ENCODE assay signal across 11 cellular contexts in the genomic region with DNA sequence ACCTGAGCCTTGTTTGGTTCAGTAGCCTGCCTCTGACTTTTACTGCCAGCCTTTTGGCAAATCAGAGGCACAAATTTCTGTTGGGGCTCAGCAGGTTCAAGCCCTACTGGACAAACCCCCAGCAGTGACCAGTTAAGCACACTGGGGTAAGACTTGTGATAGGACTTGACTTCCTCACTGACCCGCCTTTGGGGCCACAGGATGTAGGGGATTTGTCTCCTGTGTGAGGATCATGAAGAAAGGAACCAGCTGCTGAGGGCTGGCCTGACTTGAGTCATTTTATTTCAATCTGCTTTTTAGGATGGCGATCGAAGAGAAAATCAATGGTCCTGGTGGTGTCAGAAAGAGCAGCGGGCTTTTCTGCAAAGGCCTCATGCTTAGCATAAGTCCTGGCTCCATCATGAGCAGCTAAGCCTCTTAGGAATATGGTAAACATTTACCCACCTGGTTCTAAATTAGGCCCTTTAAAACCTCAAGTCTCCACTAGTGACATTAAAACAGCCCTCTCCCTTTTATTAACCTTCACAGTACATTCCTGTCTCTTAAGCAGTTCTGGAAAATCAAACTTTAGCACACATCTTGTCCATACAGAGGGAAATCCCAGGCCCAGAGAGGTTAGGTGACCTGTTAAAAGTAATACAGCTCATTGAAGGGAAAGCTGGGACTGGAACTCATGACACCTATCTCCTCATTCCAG. TPM values are rescaled to one million over a fixed set of nuclear protein-coding genes. Genes with fewer than 3 reads are reported as not detected.
A peak's percentile ranks its signal among the peaks of the same experiment; 100 is the strongest.
DNase-seq lines count a peak whose midpoint lies in the region; TF ChIP-seq lines count a peak whose summit lies in the region.
"Had no signal": no experiment of that assay in that cellular context is flagged by ENCODE, and none has a peak within 500 bp of the region (broad histone marks: within the 10 kb centered on the region; RNA-seq: fewer than 3 reads in every experiment).

No MANE protein-coding gene starts in this region.

- no peak overlapping the region for H3K9ac ChIP-seq in smooth muscle cell (ENCODE audit: low read depth)

- DNase-seq in SJCRH30 (peak; percentile 72 to 82), fibroblast of villous mesenchyme (ENCODE audit: low read depth) (peak; percentile 92), smooth muscle cell (lab: John Stamatoyannopoulos, UW; ENCODE audit: unreplicated experiment) (no peak), kidney tubule cell (ENCODE audit: low spot score) (no peak), EL (no peak), foreskin melanocyte (no peak), dedifferentiated amniotic fluid mesenchymal stem cell (ENCODE audit: extremely low spot score) (no peak)
- DNase-seq: head of caudate nucleus; NCI-H774; stimulated activated CD4-positive, alpha-beta T cell treated with anti-CD3 and anti-CD28 coated beads, Interleukin-2, amount 100 ng/mL, for 48 hours had no signal

- H3K4me3 Mint-ChIP-seq in IgD-negative memory B cell: no peak overlapping the region

- H3K27me3 ChIP-seq in SJCRH30: no peaks in the 10 kb centered on the region
- H3K27me3 ChIP-seq in smooth muscle cell (ENCODE audit: low read depth): no peaks in the 10 kb centered on the region

- H4K20me1 ChIP-seq in smooth muscle cell (ENCODE audit: low read depth): peaks cover 100% of the 10 kb centered on the region

- H3K27me3 Mint-ChIP-seq in IgD-negative memory B cell: no peaks in the 10 kb centered on the region

- peaks cover 90% of the 10 kb centered on the region for H3K79me2 ChIP-seq in smooth muscle cell (ENCODE audit: low read depth)

- H2AFZ ChIP-seq in smooth muscle cell (ENCODE audit: low read depth): no peak overlapping the region

- H3K4me1 ChIP-seq in SJCRH30: peaks cover 38% of the 10 kb centered on the region
- peaks cover 45% of the 10 kb centered on the region for H3K4me1 ChIP-seq in smooth muscle cell (ENCODE audit: low read depth)

- H3K4me3 ChIP-seq in SJCRH30 (no peak overlapping the region), fibroblast of villous mesenchyme (ENCODE audit: low read depth, low read length) (no peak overlapping the region), smooth muscle cell (no peak overlapping the region)

- H3K4me1 Mint-ChIP-seq in IgD-negative memory B cell: peaks cover 46 to 68% (median 61%) of the 10 kb centered on the region in 3 donors

- peaks cover 3% of the 10 kb centered on the region; the same call in 1 of the 2 replicates for H3K36me3 ChIP-seq in SJCRH30
- H3K36me3 ChIP-seq in smooth muscle cell (ENCODE audit: low read depth): no peaks in the 10 kb centered on the region

- peak overlapping the region; percentile 51 for H3K4me2 ChIP-seq in smooth muscle cell

- peak overlapping the region in 2 of 3 donors; percentile 13 to 62 for H3K27ac Mint-ChIP-seq in IgD-negative memory B cell

- no peak for TF ChIP-seq CTCF in fibroblast of villous mesenchyme (IDR thresholded peaks at IDR 0.05; ENCODE audit: insufficient read depth, low read depth, low read length)
- TF ChIP-seq CTCF in smooth muscle cell (IDR thresholded peaks at IDR 0.05; ENCODE audit: borderline replicate concordance, insufficient read depth, poor library complexity, severe bottlenecking): no peak

- no peaks in the 10 kb centered on the region for H3K9me3 Mint-ChIP-seq in IgD-negative memory B cell

- WGBS in smooth muscle cell (ENCODE audit: low lambda C conversion rate): 43% methylated on average over 4 of the region's 4 CpGs

- no peaks in the 10 kb centered on the region for H3K9me3 ChIP-seq in SJCRH30 (replicated peaks)
- no peaks in the 10 kb centered on the region for H3K9me3 ChIP-seq in smooth muscle cell (replicated peaks; ENCODE audit: low read depth)

- H3K36me3 Mint-ChIP-seq in IgD-negative memory B cell: peaks cover 1% of the 10 kb centered on the region

- peaks cover 22% of the 10 kb centered on the region for H3F3A ChIP-seq in smooth muscle cell (ENCODE audit: low read depth)

- H3K27ac ChIP-seq in SJCRH30: peak overlapping the region; percentile 53
- H3K27ac ChIP-seq in smooth muscle cell (ENCODE audit: low read depth): peak overlapping the region; percentile 69

RNA-seq across cellular contexts. Expression of a gene that starts 16.6 kb away (rescaled TPM):
- polyA plus RNA-seq in IgD-negative memory B cell (11.8 TPM), smooth muscle cell (6.2 and 7.1 TPM in 2 replicates)
- total RNA-seq in SJCRH30 (2014; rRNA removed; shearing (Covaris generic)): 45.0 and 51.9 TPM in 2 replicates
- total RNA-seq in fibroblast of villous mesenchyme (28.3 and 32.0 TPM in 2 replicates), smooth muscle cell (49.4 and 52.7 TPM in 2 replicates)

Comparison
In these comparisons a context has a peak if more than half of its experiments do, and no peak if none do; other contexts are left out.
1. DNase-seq: peak in SJCRH30 (2 of 2) and fibroblast of villous mesenchyme (single experiment); none in smooth muscle cell (single experiment), kidney tubule cell (single experiment), EL (single experiment), foreskin melanocyte (single experiment) and dedifferentiated amniotic fluid mesenchymal stem cell (single experiment).